28 cellular contexts compared by ENCODE assay signal in the genomic region with DNA sequence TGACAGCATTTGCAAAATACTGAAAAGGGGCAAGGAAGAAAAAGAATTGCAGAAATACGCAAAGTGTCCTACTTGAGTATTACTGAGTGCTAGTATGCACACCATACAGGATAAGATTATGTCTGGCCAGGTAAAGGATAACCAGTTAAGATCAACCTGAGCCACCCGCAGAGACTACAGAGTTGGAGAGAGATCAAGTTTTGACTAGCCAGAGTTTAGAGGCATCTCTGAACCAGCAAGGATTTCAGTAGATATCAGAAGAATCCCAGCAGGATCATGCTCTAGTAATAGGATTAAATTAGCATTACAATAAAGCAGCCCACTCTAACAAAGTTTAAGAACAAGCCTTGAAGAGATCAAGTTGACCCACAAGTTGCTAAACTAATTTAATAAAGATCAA.
"Had no signal": no experiment of that assay in that cellular context is flagged by ENCODE, and none has a peak within 500 bp of the region (broad histone marks: within the 10 kb centered on the region; RNA-seq: fewer than 3 reads in every experiment).

No MANE protein-coding gene starts in this region.

- H3K27ac ChIP-seq: brain microvascular endothelial cell, esophagus muscularis mucosa, foreskin keratinocyte, gastrocnemius medialis, heart right ventricle had no signal

- ATAC-seq: activated naive CD4-positive, alpha-beta T cell treated with anti-CD3 and anti-CD28 coated beads, Interleukin-2, amount 50 U/mL, for 72 hours; activated T-cell treated with anti-CD3 and anti-CD28 coated beads, Interleukin-2, amount 50 U/mL, for 72 hours; effector memory CD8-positive, alpha-beta T cell; foreskin keratinocyte; gastrocnemius medialis; heart right ventricle had no signal

- H3K9me3 ChIP-seq: esophagus muscularis mucosa, gastrocnemius medialis, heart right ventricle had no signal

- H3K36me3 ChIP-seq: brain microvascular endothelial cell, esophagus muscularis mucosa, gastrocnemius medialis, heart right ventricle had no signal

- H3K27me3 ChIP-seq: brain microvascular endothelial cell, esophagus muscularis mucosa, foreskin keratinocyte, gastrocnemius medialis, heart right ventricle had no signal

- H3K4me1 ChIP-seq: esophagus muscularis mucosa, foreskin keratinocyte had no signal

- DNase-seq: activated CD4-positive, alpha-beta memory T cell treated with anti-CD3 and anti-CD28 coated beads, Interleukin-2, amount 10 ng/mL, durations not matched to agents 7 days and 5 days; activated CD4-positive, alpha-beta T cell treated with anti-CD3 and anti-CD28 coated beads for 1 hour; activated CD4-positive, alpha-beta T cell treated with anti-CD3 and anti-CD28 coated beads for 4 hours; activated CD4-positive, alpha-beta T cell treated with anti-CD3 and anti-CD28 coated beads, Interleukin-2, amount 10 ng/mL, durations not matched to agents 7 days and 5 days; activated CD4-positive, alpha-beta T cell treated with anti-CD3 and anti-CD28 coated beads, Interleukin-2, amount 50 U/mL, for 4 hours; activated CD8-positive, alpha-beta memory T cell treated with anti-CD3 and anti-CD28 coated beads, Interleukin-2, amount 50 U/mL, for 48 hours; activated gamma-delta T cell; activated naive CD4-positive, alpha-beta T cell; activated naive CD4-positive, alpha-beta T cell treated with anti-CD3 and anti-CD28 coated beads, Interleukin-2, amount 10 ng/mL, durations not matched to agents 7 days and 5 days; activated naive CD8-positive, alpha-beta T cell treated with anti-CD3 and anti-CD28 coated beads, Interleukin-2, amount 10 ng/mL, durations not matched to agents 7 days and 5 days; activated T-cell treated with anti-CD3 and anti-CD28 coated beads for 4 hours; activated T-cell treated with anti-CD3 and anti-CD28 coated beads, Interleukin-2, amount 50 U/mL, for 24 hours; activated T-cell treated with anti-CD3 and anti-CD28 coated beads, Interleukin-2, amount 50 U/mL, for 72 hours; brain microvascular endothelial cell; cortex of kidney; dermis blood vessel endothelial cell; effector CD4-positive, alpha-beta T cell; effector memory CD8-positive, alpha-beta T cell; erythroblast; foreskin keratinocyte; gastrocnemius medialis; heart right ventricle; T-helper 2 cell had no signal

- FAIRE-seq: astrocyte, bronchial epithelial cell, colon had no signal

- H3K4me3 ChIP-seq: esophagus muscularis mucosa, gastrocnemius medialis, heart right ventricle had no signal
